In genomic region chr6:47203968-47204611, GRCh38 we compare ENCODE assay signal across 18 cellular contexts.
DNase-seq lines count a peak whose midpoint lies in the region; ATAC-seq, FAIRE-seq and TF ChIP-seq lines count a peak whose summit lies in the region.
"Had no signal": no experiment of that assay in that cellular context is flagged by ENCODE, and none has a peak within 500 bp of the region (broad histone marks: within the 10 kb centered on the region; RNA-seq: fewer than 3 reads in every experiment).

No MANE protein-coding gene starts in this region.

- TF ChIP-seq EP300 in GM12878 (IDR thresholded peaks at IDR 0.05; ENCODE audit: borderline replicate concordance in 1 of 2, control insufficient read depth in 1 of 2, low read depth in 2 of 2, low read length in 2 of 2): no peak

- BruUV-seq in GM12878 (replicated peaks; lab: Mats Ljungman, UMichigan): no TSS peak

- H3K27ac ChIP-seq in GM12878 (ENCODE audit: control insufficient read depth, insufficient read depth): no peak overlapping the region
- H3K27ac ChIP-seq: colonic mucosa, right lobe of liver, upper lobe of left lung had no signal

- no peaks in the 10 kb centered on the region; a peak in 1 of 4 replicates for H3K27me3 ChIP-seq in GM12878 (replicated peaks in 1 of 2; ENCODE audit: control insufficient read depth in 2 of 2, insufficient read depth in 2 of 2, low read length in 1 of 2)
- H3K27me3 ChIP-seq: BE2C, colonic mucosa, right lobe of liver, upper lobe of left lung had no signal

- H3K36me3 Mint-ChIP-seq in activated CD4-positive, alpha-beta T cell treated with anti-CD3 and anti-CD28 coated beads, Interleukin-2, amount 10 ng/mL, durations not matched to agents 7 days and 5 days (ENCODE audit: low read depth): no peaks in the 10 kb centered on the region
- no peaks in the 10 kb centered on the region for H3K36me3 Mint-ChIP-seq in activated T-helper 17 cell treated with anti-CD3 and anti-CD28 coated beads, Interleukin-2, amount 50 U/mL, for 72 hours (ENCODE audit: low read depth)
- H3K36me3 Mint-ChIP-seq: activated naive CD4-positive, alpha-beta T cell treated with anti-CD3 and anti-CD28 coated beads, Interleukin-2, amount 50 U/mL, for 24 hours had no signal

- peaks cover 20% of the 10 kb centered on the region for H3K4me1 ChIP-seq in GM12878 (ENCODE audit: control insufficient read depth, insufficient read depth, low read length)
- H3K4me1 ChIP-seq: BE2C, right lobe of liver, upper lobe of left lung had no signal

- H3K27me3 Mint-ChIP-seq in activated CD4-positive, alpha-beta T cell treated with anti-CD3 and anti-CD28 coated beads, Interleukin-2, amount 10 ng/mL, durations not matched to agents 7 days and 5 days: peaks cover 5% of the 10 kb centered on the region
- peaks cover 4% of the 10 kb centered on the region for H3K27me3 Mint-ChIP-seq in activated T-helper 17 cell treated with anti-CD3 and anti-CD28 coated beads, Interleukin-2, amount 50 U/mL, for 72 hours
- H3K27me3 Mint-ChIP-seq: activated naive CD4-positive, alpha-beta T cell treated with anti-CD3 and anti-CD28 coated beads, Interleukin-2, amount 50 U/mL, for 24 hours; stimulated activated naive CD8-positive, alpha-beta T cell treated with anti-CD3 and anti-CD28 coated beads, Interleukin-15, Interleukin-2, amounts not matched to agents 100 ng/mL and 50 ng/mL, for 24 hours had no signal

- no peak for TF ChIP-seq CTCF in GM12878 (IDR thresholded peaks at IDR 0.05 in 2 of 3, conservative IDR thresholded peaks at IDR 0.05 in 1 of 3; ENCODE audit: control insufficient read depth in 2 of 3, extremely low read depth in 1 of 3, insufficient read depth in 1 of 3, low read depth in 3 of 3, low read length in 3 of 3)

- ATAC-seq in GM19455 (IDR thresholded peaks at IDR 0.05; ENCODE audit: unreplicated experiment) (peak; percentile 2), GM12878 (no peak; the same call in 2 of the 3 replicates), GM21390 (IDR thresholded peaks at IDR 0.05; ENCODE audit: unreplicated experiment) (no peak)
- ATAC-seq in activated T-helper 17 cell treated with anti-CD3 and anti-CD28 coated beads, Interleukin-2, amount 50 U/mL, for 72 hours (replicated peaks): no peak
- ATAC-seq: HCT116 had no signal

- peak overlapping the region; percentile 88 for H3K27ac Mint-ChIP-seq in activated CD4-positive, alpha-beta T cell treated with anti-CD3 and anti-CD28 coated beads, Interleukin-2, amount 10 ng/mL, durations not matched to agents 7 days and 5 days
- H3K27ac Mint-ChIP-seq in activated T-helper 17 cell treated with anti-CD3 and anti-CD28 coated beads, Interleukin-2, amount 50 U/mL, for 72 hours: no peak overlapping the region
- H3K27ac Mint-ChIP-seq: activated naive CD4-positive, alpha-beta T cell treated with anti-CD3 and anti-CD28 coated beads, Interleukin-2, amount 50 U/mL, for 24 hours; IgD-negative memory B cell had no signal

- H3K79me2 ChIP-seq in GM12878 (ENCODE audit: control insufficient read depth, insufficient read depth, low read length): no peaks in the 10 kb centered on the region

- intact Hi-C loops in GM12878 (cut with micrococcal nuclease; ENCODE audit: unreplicated experiment): no loop called here

- POLR2A ChIA-PET in activated CD4-positive, alpha-beta T cell treated with anti-CD3 and anti-CD28 coated beads, Interleukin-2, amount 10 ng/mL, durations not matched to agents 7 days and 5 days (lab: Charles Lee): no interaction called here
- POLR2A ChIA-PET in GM12878 (lab: Charles Lee): no interaction called here

- peaks cover 4% of the 10 kb centered on the region for H3K9me3 Mint-ChIP-seq in activated CD4-positive, alpha-beta T cell treated with anti-CD3 and anti-CD28 coated beads, Interleukin-2, amount 10 ng/mL, durations not matched to agents 7 days and 5 days
- H3K9me3 Mint-ChIP-seq in activated T-helper 17 cell treated with anti-CD3 and anti-CD28 coated beads, Interleukin-2, amount 50 U/mL, for 72 hours: no peaks in the 10 kb centered on the region
- H3K9me3 Mint-ChIP-seq: activated naive CD4-positive, alpha-beta T cell treated with anti-CD3 and anti-CD28 coated beads, Interleukin-2, amount 50 U/mL, for 24 hours; IgD-negative memory B cell; stimulated activated naive CD8-positive, alpha-beta T cell treated with anti-CD3 and anti-CD28 coated beads, Interleukin-15, Interleukin-2, amounts not matched to agents 100 ng/mL and 50 ng/mL, for 24 hours had no signal

- CTCF ChIA-PET in activated CD4-positive, alpha-beta T cell treated with anti-CD3 and anti-CD28 coated beads, Interleukin-2, amount 10 ng/mL, durations not matched to agents 7 days and 5 days (lab: Charles Lee): no interaction called here
- CTCF ChIA-PET in GM12878 (lab: Yijun Ruan, JAX): interaction anchor here (1.2 to 1.5 kb wide), 3 partner anchors 7 to 64 kb away, joined by 3 read pairs; no protein-coding TSS in a partner anchor

- no peaks in the 10 kb centered on the region for H4K20me1 ChIP-seq in GM12878 (ENCODE audit: control insufficient read depth, insufficient read depth)

- H2AFZ ChIP-seq in GM12878 (ENCODE audit: control insufficient read depth, low read depth, low read length): peak overlapping the region; percentile 30

- DNase-seq in activated CD4-positive, alpha-beta T cell treated with anti-CD3 and anti-CD28 coated beads, Interleukin-2, amount 10 ng/mL, durations not matched to agents 7 days and 5 days: no peak
- no peak for DNase-seq in activated CD4-positive, alpha-beta T cell treated with anti-CD3 and anti-CD28 coated beads, Interleukin-2, amount 50 U/mL, for 1 hour
- DNase-seq in GM12878 (ENCODE audit: low read depth, low spot score): no peak
- DNase-seq in renal cortical epithelial cell (ENCODE audit: low read depth): peak; percentile 41
- DNase-seq in CD1c-positive myeloid dendritic cell (ENCODE audit: extremely low spot score): no peak
- DNase-seq: BE2C, colonic mucosa, NCI-H2029, right lobe of liver, upper lobe of left lung had no signal

- WGBS in GM12878 (ENCODE audit: insufficient coverage, insufficient replicate concordance, low lambda C conversion rate, missing lambda C conversion rate): 0% methylated on average over 2 of the region's 2 CpGs

- H3K4me2 ChIP-seq in GM12878 (ENCODE audit: control insufficient read depth, insufficient read depth): peak overlapping the region; percentile 46

- H3K36me3 ChIP-seq in GM12878 (ENCODE audit: control insufficient read depth in 2 of 2, insufficient read depth in 2 of 2, low read length in 1 of 2): no peaks in the 10 kb centered on the region
- H3K36me3 ChIP-seq: BE2C, colonic mucosa, right lobe of liver, upper lobe of left lung had no signal

- H3K4me3 Mint-ChIP-seq in activated CD4-positive, alpha-beta T cell treated with anti-CD3 and anti-CD28 coated beads, Interleukin-2, amount 10 ng/mL, durations not matched to agents 7 days and 5 days: no peak overlapping the region
- no peak overlapping the region for H3K4me3 Mint-ChIP-seq in activated T-helper 17 cell treated with anti-CD3 and anti-CD28 coated beads, Interleukin-2, amount 50 U/mL, for 72 hours
- H3K4me3 Mint-ChIP-seq: activated naive CD4-positive, alpha-beta T cell treated with anti-CD3 and anti-CD28 coated beads, Interleukin-2, amount 50 U/mL, for 24 hours; IgD-negative memory B cell; stimulated activated naive CD8-positive, alpha-beta T cell treated with anti-CD3 and anti-CD28 coated beads, Interleukin-15, Interleukin-2, amounts not matched to agents 100 ng/mL and 50 ng/mL, for 24 hours had no signal

- peaks cover 24% of the 10 kb centered on the region for H3K4me1 Mint-ChIP-seq in activated CD4-positive, alpha-beta T cell treated with anti-CD3 and anti-CD28 coated beads, Interleukin-2, amount 10 ng/mL, durations not matched to agents 7 days and 5 days
- H3K4me1 Mint-ChIP-seq in activated T-helper 17 cell treated with anti-CD3 and anti-CD28 coated beads, Interleukin-2, amount 50 U/mL, for 72 hours: no peaks in the 10 kb centered on the region

- no peak overlapping the region for H3K4me3 ChIP-seq in GM12878
- H3K4me3 ChIP-seq: colonic mucosa, right lobe of liver, upper lobe of left lung had no signal

- no peak for FAIRE-seq in GM12878 (lab: Jason Lieb, UNC)
- FAIRE-seq: islet of Langerhans had no signal

- TF ChIP-seq POLR2A in GM12878 (IDR thresholded peaks at IDR 0.05; ENCODE audit: low read depth, low read length): no peak

- H3K9ac ChIP-seq in GM12878 (ENCODE audit: control insufficient read depth, insufficient read depth, low read length): no peak overlapping the region

- in situ Hi-C loops in GM12878 (cut with MboI): no loop called here

- H3K9me3 ChIP-seq in GM12878 (replicated peaks; ENCODE audit: control insufficient read depth, insufficient read depth, low read length): no peaks in the 10 kb centered on the region
- H3K9me3 ChIP-seq: BE2C, colonic mucosa, right lobe of liver, upper lobe of left lung had no signal

- no peak for TF ChIP-seq RAD21 in GM12878 (IDR thresholded peaks at IDR 0.05; ENCODE audit: insufficient read depth, low read depth, low read length)

- SMC1A ChIA-PET in GM12878 (lab: Charles Lee; ENCODE audit: uncharacterized antibody, unreplicated experiment): interaction anchor here (0.6 to 1.1 kb wide), 3 partner anchors 36 to 109 kb away, joined by 3 read pairs; no protein-coding TSS in a partner anchor

- RAD21 ChIA-PET in GM12878 (lab: Charles Lee; ENCODE audit: unreplicated experiment): interaction anchor here (3.1 kb wide), 1 partner anchor 38 kb away, joined by 8 read pairs; no protein-coding TSS in a partner anchor

TF ChIP-seq in GM12878, 131 proteins besides CTCF, POLR2A, EP300 and RAD21 (continues in another document):
- TF ChIP-seq NFXL1 (IDR thresholded peaks at IDR 0.05; ENCODE audit: borderline replicate concordance) (no peak), E2F4 (IDR thresholded peaks at IDR 0.05; ENCODE audit: low read depth, low read length) (no peak), CREM (IDR thresholded peaks at IDR 0.05; ENCODE audit: low read depth) (no peak)
